Comparison of ENCODE assay signal across 9 cellular contexts in the genomic region with DNA sequence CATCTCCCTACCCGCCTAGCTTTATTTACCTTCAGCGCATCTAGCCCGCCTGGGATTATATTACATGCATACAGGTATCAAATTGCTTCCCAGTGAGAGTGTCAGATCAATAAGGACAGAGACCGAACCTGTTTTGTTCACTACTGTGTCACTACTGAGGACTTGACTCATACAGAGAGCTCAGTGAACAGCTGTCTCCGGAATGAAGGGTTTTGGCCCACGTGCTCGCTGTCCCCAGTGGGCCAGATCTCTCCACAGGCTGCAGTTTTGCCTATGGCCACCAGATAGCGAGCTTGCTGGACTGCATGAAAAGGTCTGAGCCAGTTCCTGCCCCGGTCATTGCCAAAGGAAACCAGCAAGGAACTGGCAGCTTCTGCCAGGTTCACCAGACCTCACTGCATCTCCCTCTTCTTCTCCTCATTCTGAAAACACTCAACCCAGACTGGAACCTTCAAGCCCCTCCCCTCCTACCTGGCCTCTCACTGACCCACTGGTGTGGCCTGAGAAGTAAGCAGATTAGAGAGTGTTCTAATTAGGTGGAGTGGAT.
DNase-seq lines count a peak whose midpoint lies in the region; FAIRE-seq and TF ChIP-seq lines count a peak whose summit lies in the region.
"Had no signal": no experiment of that assay in that cellular context is flagged by ENCODE, and none has a peak within 500 bp of the region (broad histone marks: within the 10 kb centered on the region; RNA-seq: fewer than 3 reads in every experiment).

No MANE protein-coding gene starts in this region.

- H3K27ac ChIP-seq in kidney (ENCODE audit: low read depth in 2 of 2, low read length in 2 of 2) = no peak overlapping the region
- H3K27ac ChIP-seq in tibial nerve = no peak overlapping the region

- H3K4me1 ChIP-seq in kidney (ENCODE audit: control insufficient read depth in 1 of 2, insufficient read depth in 1 of 2, low read depth in 1 of 2, low read length in 2 of 2) (peaks cover 0 to 2% of the 10 kb centered on the region in 2 donors), tibial nerve (no peaks in the 10 kb centered on the region)

- H3K9me3 ChIP-seq in kidney (ENCODE audit: control insufficient read depth in 1 of 2, low read length in 2 of 2) (no peaks in the 10 kb centered on the region), tibial nerve (no peaks in the 10 kb centered on the region)

- no peak overlapping the region for H3K4me3 ChIP-seq in kidney (ENCODE audit: low read length in 2 of 2)
- H3K4me3 ChIP-seq in tibial nerve = no peak overlapping the region

- H3K9ac ChIP-seq in kidney (ENCODE audit: low read length in 2 of 2) = no peak overlapping the region

- FAIRE-seq in HTR-8/SVneo (lab: Jason Lieb, UNC) = peak; percentile 81
- FAIRE-seq in kidney (lab: Jason Lieb, UNC) = no peak
- FAIRE-seq: A204.1 had no signal

- TF ChIP-seq POLR2A in tibial nerve (IDR thresholded peaks at IDR 0.05) = no peak

- TF ChIP-seq EP300 in tibial nerve (IDR thresholded peaks at IDR 0.05) = no peak

- DNase-seq in NCI-H1417 (lab: John Stamatoyannopoulos, UW) = peak; percentile 14 to 38 (median 22)
- DNase-seq in NCI-H1417 treated with DMSO at 0.1 percent for 48 hours (lab: John Stamatoyannopoulos, UW) = no peak
- peak; percentile 97 for DNase-seq in HTR-8/SVneo (ENCODE audit: insufficient read length, low spot score)
- DNase-seq in OCI-M2 (lab: John Stamatoyannopoulos, UW; ENCODE audit: unreplicated experiment) = peak; percentile 69
- peak; percentile 64 to 94 for DNase-seq in T47D (ENCODE audit: low read depth in 1 of 2, low spot score in 1 of 2)
- no peak for DNase-seq in kidney
- DNase-seq in tibial nerve (ENCODE audit: low spot score in 2 of 2) = peak; percentile 39 to 41
- no peak for DNase-seq in T1000 (lab: John Stamatoyannopoulos, UW)

- H3K36me3 ChIP-seq in kidney (ENCODE audit: control insufficient read depth in 1 of 2, insufficient read depth in 2 of 2, low read length in 2 of 2) (peaks cover 12 to 15% of the 10 kb centered on the region in 2 donors), tibial nerve (peaks cover 0 to 29% (median 2%) of the 10 kb centered on the region in 3 donors)

- intact Hi-C loops in kidney (cut with DNase I) = no loop called here

- peak; percentile 80 for TF ChIP-seq CTCF in kidney (IDR thresholded peaks at IDR 0.05; ENCODE audit: borderline replicate concordance, extremely low read depth, insufficient read depth)
- peak; percentile 36 to 60 (median 47) for TF ChIP-seq CTCF in tibial nerve (IDR thresholded peaks at IDR 0.05)

- in situ Hi-C loops in T47D (cut with HindIII; ENCODE audit: low pct_unique_long_range_greater_than_20kb, low sequenced_read_pairs) = no loop called here

- no peaks in the 10 kb centered on the region for H3K27me3 ChIP-seq in tibial nerve

- WGBS in tibial nerve, 2 donors = 54 to 73% methylated on average over 9 of the region's 9 CpGs

Comparison
In these comparisons a context has a peak if more than half of its experiments do, and no peak if none do; other contexts are left out.
1. DNase-seq: peak in NCI-H1417 (3 of 3), HTR-8/SVneo (single experiment), OCI-M2 (single experiment), T47D (2 of 2) and tibial nerve (2 of 2); none in NCI-H1417 treated with DMSO at 0.1 percent for 48 hours (single experiment), kidney (single experiment) and T1000 (single experiment).